In genomic region chr6:32854376-32855178, GRCh38 we compare ENCODE assay signal across 1 cellular context.
A peak's percentile ranks its signal among the peaks of the same experiment; 100 is the strongest.
TF ChIP-seq lines count a peak whose summit lies in the region.

No MANE protein-coding gene starts in this region.

TF ChIP-seq in K562, 482 proteins besides CTCF, POLR2A, EP300 and RAD21:
- 0 out of 2 replicates have a peak, but pooled peaks have one; percentile 15 for TF ChIP-seq TAF7 (tag; IDR thresholded peaks at IDR 0.05)
- peak; percentile 12; the same call in 1 of the 2 replicates for TF ChIP-seq IRF2 (CRISPR knock-in tag; IDR thresholded peaks at IDR 0.05)
- 0 out of 2 replicates have a peak, but pooled peaks have one; percentile 35 for TF ChIP-seq ZNF511 (CRISPR knock-in tag; IDR thresholded peaks at IDR 0.05)
- no peak for TF ChIP-seq XRCC3 (IDR thresholded peaks at IDR 0.05)
- TF ChIP-seq, protein P1, sequence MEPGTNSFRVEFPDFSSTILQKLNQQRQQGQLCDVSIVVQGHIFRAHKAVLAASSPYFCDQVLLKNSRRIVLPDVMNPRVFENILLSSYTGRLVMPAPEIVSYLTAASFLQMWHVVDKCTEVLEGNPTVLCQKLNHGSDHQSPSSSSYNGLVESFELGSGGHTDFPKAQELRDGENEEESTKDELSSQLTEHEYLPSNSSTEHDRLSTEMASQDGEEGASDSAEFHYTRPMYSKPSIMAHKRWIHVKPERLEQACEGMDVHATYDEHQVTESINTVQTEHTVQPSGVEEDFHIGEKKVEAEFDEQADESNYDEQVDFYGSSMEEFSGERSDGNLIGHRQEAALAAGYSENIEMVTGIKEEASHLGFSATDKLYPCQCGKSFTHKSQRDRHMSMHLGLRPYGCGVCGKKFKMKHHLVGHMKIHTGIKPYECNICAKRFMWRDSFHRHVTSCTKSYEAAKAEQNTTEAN (CRISPR knock-in tag; IDR thresholded peaks at IDR 0.05) = 0 out of 2 replicates have a peak, but pooled peaks have one; percentile 3
